ENCODE assay signal across 28 cellular contexts in the genomic region with DNA sequence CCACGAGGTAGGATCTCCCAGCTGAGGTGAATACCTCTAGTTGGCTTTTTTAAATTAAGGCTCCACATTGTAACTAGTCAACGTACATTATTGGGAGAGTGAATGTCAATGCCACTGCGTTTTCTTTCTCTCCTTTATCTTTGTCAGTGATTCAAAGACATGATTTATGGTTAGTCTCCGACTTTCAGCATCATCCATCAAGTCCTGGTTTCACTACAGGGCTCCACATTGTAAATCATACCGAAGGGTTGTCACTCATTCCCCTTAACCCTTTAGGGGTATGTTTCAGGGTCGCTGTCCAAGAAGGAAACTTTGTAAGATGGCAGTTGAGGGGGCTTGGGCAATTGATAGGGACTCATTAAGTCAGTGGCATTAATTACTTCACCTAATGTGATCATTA.
"Had no signal": no experiment of that assay in that cellular context is flagged by ENCODE, and none has a peak within 500 bp of the region (broad histone marks: within the 10 kb centered on the region; RNA-seq: fewer than 3 reads in every experiment).

No MANE protein-coding gene starts in this region.

- H3K27me3 ChIP-seq: ascending aorta, breast epithelium had no signal

- ATAC-seq: activated CD4-positive, alpha-beta T cell treated with anti-CD3 and anti-CD28 coated beads for 36 hours; activated naive CD4-positive, alpha-beta T cell treated with anti-CD3 and anti-CD28 coated beads, Interleukin-2, amount 50 U/mL, for 72 hours; activated T-cell treated with anti-CD3 and anti-CD28 coated beads, Interleukin-2, amount 50 U/mL, for 72 hours; gastroesophageal sphincter had no signal

- H3K27ac ChIP-seq: ascending aorta, breast epithelium, coronary artery, dorsolateral prefrontal cortex, esophagus muscularis mucosa, gastroesophageal sphincter had no signal

- H3K27me3 Mint-ChIP-seq: activated CD4-positive, alpha-beta memory T cell treated with anti-CD3 and anti-CD28 coated beads, Interleukin-2, amount 10 ng/mL, durations not matched to agents 7 days and 5 days; activated CD4-positive, alpha-beta T cell treated with anti-CD3 and anti-CD28 coated beads, Interleukin-2, amount 10 ng/mL, durations not matched to agents 24 days and 14 days; activated naive CD4-positive, alpha-beta T cell treated with anti-CD3 and anti-CD28 coated beads, Interleukin-2, amount 10 ng/mL, durations not matched to agents 7 days and 5 days; activated T-cell treated with anti-CD3 and anti-CD28 coated beads, Interleukin-2, amount 50 U/mL, for 24 hours had no signal

- H3K4me3 ChIP-seq: ascending aorta, breast epithelium, coronary artery, dorsolateral prefrontal cortex, esophagus muscularis mucosa, gastroesophageal sphincter had no signal

- DNase-seq: activated CD4-positive, alpha-beta memory T cell treated with anti-CD3 and anti-CD28 coated beads, Interleukin-2, amount 10 ng/mL, durations not matched to agents 7 days and 5 days; activated CD4-positive, alpha-beta T cell treated with anti-CD3 and anti-CD28 coated beads for 36 hours; activated CD4-positive, alpha-beta T cell treated with anti-CD3 and anti-CD28 coated beads, Interleukin-2, amount 10 ng/mL, durations not matched to agents 24 days and 14 days; activated CD4-positive, alpha-beta T cell treated with anti-CD3 and anti-CD28 coated beads, Interleukin-2, amount 50 U/mL, for 4 hours; activated CD4-positive, CD25-positive, alpha-beta regulatory T cell; activated CD4-positive, CD25-positive, alpha-beta regulatory T cell treated with anti-CD3 and anti-CD28 coated beads, Interleukin-2, amount 50 U/mL, for 72 hours; activated CD8-positive, alpha-beta memory T cell treated with anti-CD3 and anti-CD28 coated beads, Interleukin-2, amount 50 U/mL, for 48 hours; activated gamma-delta T cell; activated naive CD4-positive, alpha-beta T cell; activated naive CD4-positive, alpha-beta T cell treated with anti-CD3 and anti-CD28 coated beads, Interleukin-2, amount 10 ng/mL, durations not matched to agents 7 days and 5 days; activated naive CD8-positive, alpha-beta T cell treated with anti-CD3 and anti-CD28 coated beads, Interleukin-2, amount 10 ng/mL, durations not matched to agents 7 days and 5 days; activated T-cell treated with anti-CD3 and anti-CD28 coated beads for 4 hours; activated T-cell treated with anti-CD3 and anti-CD28 coated beads, Interleukin-2, amount 50 U/mL, for 24 hours; activated T-cell treated with anti-CD3 and anti-CD28 coated beads, Interleukin-2, amount 50 U/mL, for 72 hours; dorsolateral prefrontal cortex; effector memory CD4-positive, alpha-beta T cell; erythroblast; foreskin melanocyte; T-helper 2 cell had no signal

- H3K9me3 Mint-ChIP-seq: activated CD4-positive, alpha-beta memory T cell treated with anti-CD3 and anti-CD28 coated beads, Interleukin-2, amount 10 ng/mL, durations not matched to agents 7 days and 5 days; activated CD4-positive, alpha-beta T cell treated with anti-CD3 and anti-CD28 coated beads, Interleukin-2, amount 10 ng/mL, durations not matched to agents 24 days and 14 days; activated naive CD4-positive, alpha-beta T cell treated with anti-CD3 and anti-CD28 coated beads, Interleukin-2, amount 10 ng/mL, durations not matched to agents 7 days and 5 days; activated naive CD4-positive, alpha-beta T cell treated with anti-CD3 and anti-CD28 coated beads, Interleukin-2, amount 50 U/mL, for 72 hours; activated naive CD8-positive, alpha-beta T cell treated with anti-CD3 and anti-CD28 coated beads, Interleukin-2, amount 10 ng/mL, durations not matched to agents 7 days and 5 days; activated T-cell treated with anti-CD3 and anti-CD28 coated beads, Interleukin-2, amount 50 U/mL, for 24 hours; activated T-cell treated with anti-CD3 and anti-CD28 coated beads, Interleukin-2, amount 50 U/mL, for 72 hours; brain; central memory CD8-positive, alpha-beta T cell; dendritic cell treated with granulocyte-macrophage colony-stimulating factor and Interleukin-4, amounts not matched to agents 40 ng/mL and 50 ng/mL, for 4 days had no signal

- H3K4me1 Mint-ChIP-seq: activated CD4-positive, alpha-beta memory T cell treated with anti-CD3 and anti-CD28 coated beads, Interleukin-2, amount 10 ng/mL, durations not matched to agents 7 days and 5 days; activated naive CD4-positive, alpha-beta T cell treated with anti-CD3 and anti-CD28 coated beads, Interleukin-2, amount 10 ng/mL, durations not matched to agents 7 days and 5 days; activated naive CD8-positive, alpha-beta T cell treated with anti-CD3 and anti-CD28 coated beads, Interleukin-2, amount 10 ng/mL, durations not matched to agents 7 days and 5 days; central memory CD8-positive, alpha-beta T cell had no signal

- H3K27ac Mint-ChIP-seq: activated CD4-positive, alpha-beta memory T cell treated with anti-CD3 and anti-CD28 coated beads, Interleukin-2, amount 10 ng/mL, durations not matched to agents 7 days and 5 days; activated CD4-positive, alpha-beta T cell treated with anti-CD3 and anti-CD28 coated beads for 36 hours; activated CD4-positive, alpha-beta T cell treated with anti-CD3 and anti-CD28 coated beads, Interleukin-2, amount 10 ng/mL, durations not matched to agents 24 days and 14 days; activated naive CD4-positive, alpha-beta T cell treated with anti-CD3 and anti-CD28 coated beads, Interleukin-2, amount 10 ng/mL, durations not matched to agents 7 days and 5 days; activated naive CD8-positive, alpha-beta T cell treated with anti-CD3 and anti-CD28 coated beads, Interleukin-2, amount 10 ng/mL, durations not matched to agents 7 days and 5 days; activated T-cell treated with anti-CD3 and anti-CD28 coated beads, Interleukin-2, amount 50 U/mL, for 24 hours; activated T-cell treated with anti-CD3 and anti-CD28 coated beads, Interleukin-2, amount 50 U/mL, for 72 hours; dendritic cell treated with granulocyte-macrophage colony-stimulating factor and Interleukin-4, amounts not matched to agents 40 ng/mL and 50 ng/mL, for 4 days had no signal

- H3K4me1 ChIP-seq: ascending aorta, breast epithelium, esophagus muscularis mucosa, gastroesophageal sphincter had no signal

- H3K4me3 Mint-ChIP-seq: activated CD4-positive, alpha-beta memory T cell treated with anti-CD3 and anti-CD28 coated beads, Interleukin-2, amount 10 ng/mL, durations not matched to agents 7 days and 5 days; activated CD4-positive, alpha-beta T cell treated with anti-CD3 and anti-CD28 coated beads for 36 hours; activated CD4-positive, alpha-beta T cell treated with anti-CD3 and anti-CD28 coated beads, Interleukin-2, amount 10 ng/mL, durations not matched to agents 24 days and 14 days; activated naive CD4-positive, alpha-beta T cell treated with anti-CD3 and anti-CD28 coated beads, Interleukin-2, amount 10 ng/mL, durations not matched to agents 7 days and 5 days; activated naive CD8-positive, alpha-beta T cell treated with anti-CD3 and anti-CD28 coated beads, Interleukin-2, amount 10 ng/mL, durations not matched to agents 7 days and 5 days; activated T-cell treated with anti-CD3 and anti-CD28 coated beads, Interleukin-2, amount 50 U/mL, for 24 hours; activated T-cell treated with anti-CD3 and anti-CD28 coated beads, Interleukin-2, amount 50 U/mL, for 72 hours; brain; central memory CD8-positive, alpha-beta T cell; dendritic cell treated with granulocyte-macrophage colony-stimulating factor and Interleukin-4, amounts not matched to agents 40 ng/mL and 50 ng/mL, for 4 days had no signal

- H3K36me3 ChIP-seq: ascending aorta, breast epithelium, esophagus muscularis mucosa, gastroesophageal sphincter had no signal

- H3K9me3 ChIP-seq: ascending aorta, breast epithelium, esophagus muscularis mucosa, gastroesophageal sphincter had no signal

- H3K36me3 Mint-ChIP-seq: activated naive CD4-positive, alpha-beta T cell treated with anti-CD3 and anti-CD28 coated beads, Interleukin-2, amount 10 ng/mL, durations not matched to agents 7 days and 5 days; activated naive CD8-positive, alpha-beta T cell treated with anti-CD3 and anti-CD28 coated beads, Interleukin-2, amount 10 ng/mL, durations not matched to agents 7 days and 5 days; brain had no signal
